2 cellular contexts compared by ENCODE assay signal in the genomic region with DNA sequence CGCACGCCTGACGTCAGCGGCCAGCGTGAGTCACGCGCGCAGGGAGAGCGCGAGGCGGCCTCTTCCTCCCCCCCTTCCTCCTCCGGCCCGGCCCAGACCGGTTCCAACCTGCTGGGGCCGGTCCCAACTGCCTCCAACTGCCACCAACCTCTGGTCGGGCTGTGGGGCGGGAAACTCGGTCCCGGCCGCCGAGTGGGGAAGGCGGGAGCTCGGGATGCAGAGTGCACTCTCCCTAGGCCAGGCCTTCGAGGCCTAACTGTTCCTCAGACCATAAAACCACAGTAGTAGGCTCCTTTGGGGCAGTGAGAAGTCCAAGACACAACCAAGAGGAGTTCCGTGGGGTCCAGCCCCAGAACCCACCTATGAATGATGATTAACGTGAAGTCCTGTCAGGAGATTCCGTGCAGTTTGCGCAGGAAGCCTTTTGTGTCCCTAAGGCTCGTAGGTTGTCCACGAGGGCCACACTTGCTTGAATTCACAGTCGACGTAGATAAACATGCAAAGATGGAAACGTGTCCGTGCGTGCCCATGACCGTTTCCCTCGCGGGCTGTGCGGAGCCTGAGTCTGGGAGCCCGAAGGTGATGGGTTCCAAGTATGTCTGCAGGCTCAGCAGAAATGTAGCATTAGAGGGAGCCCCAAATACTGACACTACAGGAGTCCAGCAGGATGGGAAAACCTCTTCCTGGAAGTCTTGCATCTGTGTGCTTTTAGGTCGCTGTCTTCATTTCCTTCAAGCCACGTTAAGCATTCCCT.
TF ChIP-seq lines count a peak whose summit lies in the region.

No MANE protein-coding gene starts in this region.

TF ChIP-seq in A549, 52 proteins besides CTCF, POLR2A, EP300 and RAD21 (continues in another document):
- TF ChIP-seq RCOR1 (IDR thresholded peaks at IDR 0.05; ENCODE audit: low read depth, low read length): no peak
- TF ChIP-seq HEYL (CRISPR knock-in tag; IDR thresholded peaks at IDR 0.05): no peak
- TF ChIP-seq PHF8 (IDR thresholded peaks at IDR 0.05; ENCODE audit: borderline replicate concordance, low read depth): peak; percentile 98
- TF ChIP-seq KDM1A (IDR thresholded peaks at IDR 0.05; ENCODE audit: low read depth): no peak
- TF ChIP-seq, protein P1, sequence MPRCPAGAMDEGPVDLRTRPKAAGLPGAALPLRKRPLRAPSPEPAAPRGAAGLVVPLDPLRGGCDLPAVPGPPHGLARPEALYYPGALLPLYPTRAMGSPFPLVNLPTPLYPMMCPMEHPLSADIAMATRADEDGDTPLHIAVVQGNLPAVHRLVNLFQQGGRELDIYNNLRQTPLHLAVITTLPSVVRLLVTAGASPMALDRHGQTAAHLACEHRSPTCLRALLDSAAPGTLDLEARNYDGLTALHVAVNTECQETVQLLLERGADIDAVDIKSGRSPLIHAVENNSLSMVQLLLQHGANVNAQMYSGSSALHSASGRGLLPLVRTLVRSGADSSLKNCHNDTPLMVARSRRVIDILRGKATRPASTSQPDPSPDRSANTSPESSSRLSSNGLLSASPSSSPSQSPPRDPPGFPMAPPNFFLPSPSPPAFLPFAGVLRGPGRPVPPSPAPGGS (IDR thresholded peaks at IDR 0.05): peak; percentile 95; the same call in 2 of the 3 replicates
- TF ChIP-seq ZC3H11A (IDR thresholded peaks at IDR 0.05): no peak
- peak; percentile 83 to 98 for TF ChIP-seq JUN (IDR thresholded peaks at IDR 0.05)
- peak; percentile 87 for TF ChIP-seq FOSB (CRISPR knock-in tag; IDR thresholded peaks at IDR 0.05)
- no peak for TF ChIP-seq ESRRA (IDR thresholded peaks at IDR 0.05; ENCODE audit: borderline replicate concordance, low read length)
- no peak for TF ChIP-seq CBX2 (IDR thresholded peaks at IDR 0.05; ENCODE audit: borderline replicate concordance, low read depth)
- TF ChIP-seq EHMT2 (IDR thresholded peaks at IDR 0.05; ENCODE audit: low read depth): no peak
- no peak for TF ChIP-seq SREBF2 (IDR thresholded peaks at IDR 0.05)
- TF ChIP-seq, protein P2, sequence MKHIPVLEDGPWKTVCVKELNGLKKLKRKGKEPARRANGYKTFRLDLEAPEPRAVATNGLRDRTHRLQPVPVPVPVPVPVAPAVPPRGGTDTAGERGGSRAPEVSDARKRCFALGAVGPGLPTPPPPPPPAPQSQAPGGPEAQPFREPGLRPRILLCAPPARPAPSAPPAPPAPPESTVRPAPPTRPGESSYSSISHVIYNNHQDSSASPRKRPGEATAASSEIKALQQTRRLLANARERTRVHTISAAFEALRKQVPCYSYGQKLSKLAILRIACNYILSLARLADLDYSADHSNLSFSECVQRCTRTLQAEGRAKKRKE (CRISPR knock-in tag; IDR thresholded peaks at IDR 0.05; ENCODE audit: low read depth): peak; percentile 80
- TF ChIP-seq, protein P3, sequence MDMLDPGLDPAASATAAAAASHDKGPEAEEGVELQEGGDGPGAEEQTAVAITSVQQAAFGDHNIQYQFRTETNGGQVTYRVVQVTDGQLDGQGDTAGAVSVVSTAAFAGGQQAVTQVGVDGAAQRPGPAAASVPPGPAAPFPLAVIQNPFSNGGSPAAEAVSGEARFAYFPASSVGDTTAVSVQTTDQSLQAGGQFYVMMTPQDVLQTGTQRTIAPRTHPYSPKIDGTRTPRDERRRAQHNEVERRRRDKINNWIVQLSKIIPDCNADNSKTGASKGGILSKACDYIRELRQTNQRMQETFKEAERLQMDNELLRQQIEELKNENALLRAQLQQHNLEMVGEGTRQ (IDR thresholded peaks at IDR 0.05): no peak; the same call in 1 of the 2 replicates
- no peak for TF ChIP-seq GATA3 (IDR thresholded peaks at IDR 0.05; ENCODE audit: borderline replicate concordance)
- TF ChIP-seq, protein P4, sequence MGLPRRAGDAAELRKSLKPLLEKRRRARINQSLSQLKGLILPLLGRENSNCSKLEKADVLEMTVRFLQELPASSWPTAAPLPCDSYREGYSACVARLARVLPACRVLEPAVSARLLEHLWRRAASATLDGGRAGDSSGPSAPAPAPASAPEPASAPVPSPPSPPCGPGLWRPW (IDR thresholded peaks at IDR 0.05): no peak
- no peak for TF ChIP-seq CHD2 (IDR thresholded peaks at IDR 0.05; ENCODE audit: low read length, partially characterized antibody)
- TF ChIP-seq, protein P5, sequence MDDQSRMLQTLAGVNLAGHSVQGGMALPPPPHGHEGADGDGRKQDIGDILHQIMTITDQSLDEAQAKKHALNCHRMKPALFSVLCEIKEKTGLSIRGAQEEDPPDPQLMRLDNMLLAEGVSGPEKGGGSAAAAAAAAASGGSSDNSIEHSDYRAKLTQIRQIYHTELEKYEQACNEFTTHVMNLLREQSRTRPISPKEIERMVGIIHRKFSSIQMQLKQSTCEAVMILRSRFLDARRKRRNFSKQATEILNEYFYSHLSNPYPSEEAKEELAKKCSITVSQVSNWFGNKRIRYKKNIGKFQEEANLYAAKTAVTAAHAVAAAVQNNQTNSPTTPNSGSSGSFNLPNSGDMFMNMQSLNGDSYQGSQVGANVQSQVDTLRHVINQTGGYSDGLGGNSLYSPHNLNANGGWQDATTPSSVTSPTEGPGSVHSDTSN (IDR thresholded peaks at IDR 0.05): 0 out of 2 replicates have a peak, but pooled peaks have one; percentile 6
- TF ChIP-seq HOXB13 (CRISPR knock-in tag; IDR thresholded peaks at IDR 0.05; ENCODE audit: low read depth): peak; percentile 91
- TF ChIP-seq HDAC2 (IDR thresholded peaks at IDR 0.05): no peak
- TF ChIP-seq MAFK (IDR thresholded peaks at IDR 0.05; ENCODE audit: partially characterized antibody): peak; percentile 90
- no peak for TF ChIP-seq CBX8 (IDR thresholded peaks at IDR 0.05)
- 0 out of 2 replicates have a peak, but pooled peaks have one; percentile 29 for TF ChIP-seq MAZ (IDR thresholded peaks at IDR 0.05; ENCODE audit: borderline replicate concordance, low read depth, low read length)
- TF ChIP-seq, protein P6, sequence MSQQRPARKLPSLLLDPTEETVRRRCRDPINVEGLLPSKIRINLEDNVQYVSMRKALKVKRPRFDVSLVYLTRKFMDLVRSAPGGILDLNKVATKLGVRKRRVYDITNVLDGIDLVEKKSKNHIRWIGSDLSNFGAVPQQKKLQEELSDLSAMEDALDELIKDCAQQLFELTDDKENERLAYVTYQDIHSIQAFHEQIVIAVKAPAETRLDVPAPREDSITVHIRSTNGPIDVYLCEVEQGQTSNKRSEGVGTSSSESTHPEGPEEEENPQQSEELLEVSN (IDR thresholded peaks at IDR 0.05; ENCODE audit: borderline replicate concordance, low read depth): peak; percentile 96
- no peak for TF ChIP-seq ZSCAN20 (CRISPR knock-in tag; IDR thresholded peaks at IDR 0.05)
- TF ChIP-seq RNF2 (IDR thresholded peaks at IDR 0.05; ENCODE audit: borderline replicate concordance, low read depth): no peak
- TF ChIP-seq NFE2L2 (conservative IDR thresholded peaks at IDR 0.05; ENCODE audit: low read length): no peak
- TF ChIP-seq RFX5 (IDR thresholded peaks at IDR 0.05): 0 out of 2 replicates have a peak, but pooled peaks have one; percentile 23
- no peak; the same call in 1 of the 2 replicates for TF ChIP-seq JUNB (IDR thresholded peaks at IDR 0.05)
- TF ChIP-seq NPAS2 (CRISPR knock-in tag; IDR thresholded peaks at IDR 0.05; ENCODE audit: borderline replicate concordance): no peak
- peak; percentile 82 for TF ChIP-seq MYC (IDR thresholded peaks at IDR 0.05; ENCODE audit: borderline replicate concordance, low read length)
- no peak for TF ChIP-seq ZFP36 (IDR thresholded peaks at IDR 0.05; ENCODE audit: borderline replicate concordance, partially characterized antibody)

TF ChIP-seq in HepG2, 621 proteins besides CTCF, POLR2A, EP300 and RAD21 (continues in another document):
- TF ChIP-seq PRPF4 (IDR thresholded peaks at IDR 0.05; ENCODE audit: low read depth, low read length, poor library complexity, severe bottlenecking): no peak
- no peak for TF ChIP-seq SMAD9 (CRISPR knock-in tag; IDR thresholded peaks at IDR 0.05)
- peak; percentile 77; the same call in 1 of the 2 replicates for TF ChIP-seq ZFP1 (CRISPR knock-in tag; IDR thresholded peaks at IDR 0.05)
- TF ChIP-seq JUND (CRISPR knock-in tag; IDR thresholded peaks at IDR 0.05): 0 out of 2 replicates have a peak, but pooled peaks have one; percentile 9
- no peak; the same call in 1 of the 2 replicates for TF ChIP-seq NR1H2 (CRISPR knock-in tag; IDR thresholded peaks at IDR 0.05; ENCODE audit: borderline replicate concordance, low read depth)
- TF ChIP-seq PITX1 (CRISPR knock-in tag; IDR thresholded peaks at IDR 0.05): peak; percentile 84
- TF ChIP-seq, protein P7, sequence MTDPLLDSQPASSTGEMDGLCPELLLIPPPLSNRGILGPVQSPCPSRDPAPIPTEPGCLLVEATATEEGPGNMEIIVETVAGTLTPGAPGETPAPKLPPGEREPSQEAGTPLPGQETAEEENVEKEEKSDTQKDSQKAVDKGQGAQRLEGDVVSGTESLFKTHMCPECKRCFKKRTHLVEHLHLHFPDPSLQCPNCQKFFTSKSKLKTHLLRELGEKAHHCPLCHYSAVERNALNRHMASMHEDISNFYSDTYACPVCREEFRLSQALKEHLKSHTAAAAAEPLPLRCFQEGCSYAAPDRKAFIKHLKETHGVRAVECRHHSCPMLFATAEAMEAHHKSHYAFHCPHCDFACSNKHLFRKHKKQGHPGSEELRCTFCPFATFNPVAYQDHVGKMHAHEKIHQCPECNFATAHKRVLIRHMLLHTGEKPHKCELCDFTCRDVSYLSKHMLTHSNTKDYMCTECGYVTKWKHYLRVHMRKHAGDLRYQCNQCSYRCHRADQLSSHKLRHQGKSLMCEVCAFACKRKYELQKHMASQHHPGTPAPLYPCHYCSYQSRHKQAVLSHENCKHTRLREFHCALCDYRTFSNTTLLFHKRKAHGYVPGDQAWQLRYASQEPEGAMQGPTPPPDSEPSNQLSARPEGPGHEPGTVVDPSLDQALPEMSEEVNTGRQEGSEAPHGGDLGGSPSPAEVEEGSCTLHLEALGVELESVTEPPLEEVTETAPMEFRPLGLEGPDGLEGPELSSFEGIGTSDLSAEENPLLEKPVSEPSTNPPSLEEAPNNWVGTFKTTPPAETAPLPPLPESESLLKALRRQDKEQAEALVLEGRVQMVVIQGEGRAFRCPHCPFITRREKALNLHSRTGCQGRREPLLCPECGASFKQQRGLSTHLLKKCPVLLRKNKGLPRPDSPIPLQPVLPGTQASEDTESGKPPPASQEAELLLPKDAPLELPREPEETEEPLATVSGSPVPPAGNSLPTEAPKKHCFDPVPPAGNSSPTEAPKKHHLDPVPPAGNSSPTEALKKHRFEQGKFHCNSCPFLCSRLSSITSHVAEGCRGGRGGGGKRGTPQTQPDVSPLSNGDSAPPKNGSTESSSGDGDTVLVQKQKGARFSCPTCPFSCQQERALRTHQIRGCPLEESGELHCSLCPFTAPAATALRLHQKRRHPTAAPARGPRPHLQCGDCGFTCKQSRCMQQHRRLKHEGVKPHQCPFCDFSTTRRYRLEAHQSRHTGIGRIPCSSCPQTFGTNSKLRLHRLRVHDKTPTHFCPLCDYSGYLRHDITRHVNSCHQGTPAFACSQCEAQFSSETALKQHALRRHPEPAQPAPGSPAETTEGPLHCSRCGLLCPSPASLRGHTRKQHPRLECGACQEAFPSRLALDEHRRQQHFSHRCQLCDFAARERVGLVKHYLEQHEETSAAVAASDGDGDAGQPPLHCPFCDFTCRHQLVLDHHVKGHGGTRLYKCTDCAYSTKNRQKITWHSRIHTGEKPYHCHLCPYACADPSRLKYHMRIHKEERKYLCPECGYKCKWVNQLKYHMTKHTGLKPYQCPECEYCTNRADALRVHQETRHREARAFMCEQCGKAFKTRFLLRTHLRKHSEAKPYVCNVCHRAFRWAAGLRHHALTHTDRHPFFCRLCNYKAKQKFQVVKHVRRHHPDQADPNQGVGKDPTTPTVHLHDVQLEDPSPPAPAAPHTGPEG (CRISPR knock-in tag; IDR thresholded peaks at IDR 0.05): no peak
- TF ChIP-seq, protein P8, sequence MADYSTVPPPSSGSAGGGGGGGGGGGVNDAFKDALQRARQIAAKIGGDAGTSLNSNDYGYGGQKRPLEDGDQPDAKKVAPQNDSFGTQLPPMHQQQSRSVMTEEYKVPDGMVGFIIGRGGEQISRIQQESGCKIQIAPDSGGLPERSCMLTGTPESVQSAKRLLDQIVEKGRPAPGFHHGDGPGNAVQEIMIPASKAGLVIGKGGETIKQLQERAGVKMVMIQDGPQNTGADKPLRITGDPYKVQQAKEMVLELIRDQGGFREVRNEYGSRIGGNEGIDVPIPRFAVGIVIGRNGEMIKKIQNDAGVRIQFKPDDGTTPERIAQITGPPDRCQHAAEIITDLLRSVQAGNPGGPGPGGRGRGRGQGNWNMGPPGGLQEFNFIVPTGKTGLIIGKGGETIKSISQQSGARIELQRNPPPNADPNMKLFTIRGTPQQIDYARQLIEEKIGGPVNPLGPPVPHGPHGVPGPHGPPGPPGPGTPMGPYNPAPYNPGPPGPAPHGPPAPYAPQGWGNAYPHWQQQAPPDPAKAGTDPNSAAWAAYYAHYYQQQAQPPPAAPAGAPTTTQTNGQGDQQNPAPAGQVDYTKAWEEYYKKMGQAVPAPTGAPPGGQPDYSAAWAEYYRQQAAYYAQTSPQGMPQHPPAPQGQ (CRISPR knock-in tag; IDR thresholded peaks at IDR 0.05; ENCODE audit: borderline replicate concordance): no peak
- TF ChIP-seq, protein P9, sequence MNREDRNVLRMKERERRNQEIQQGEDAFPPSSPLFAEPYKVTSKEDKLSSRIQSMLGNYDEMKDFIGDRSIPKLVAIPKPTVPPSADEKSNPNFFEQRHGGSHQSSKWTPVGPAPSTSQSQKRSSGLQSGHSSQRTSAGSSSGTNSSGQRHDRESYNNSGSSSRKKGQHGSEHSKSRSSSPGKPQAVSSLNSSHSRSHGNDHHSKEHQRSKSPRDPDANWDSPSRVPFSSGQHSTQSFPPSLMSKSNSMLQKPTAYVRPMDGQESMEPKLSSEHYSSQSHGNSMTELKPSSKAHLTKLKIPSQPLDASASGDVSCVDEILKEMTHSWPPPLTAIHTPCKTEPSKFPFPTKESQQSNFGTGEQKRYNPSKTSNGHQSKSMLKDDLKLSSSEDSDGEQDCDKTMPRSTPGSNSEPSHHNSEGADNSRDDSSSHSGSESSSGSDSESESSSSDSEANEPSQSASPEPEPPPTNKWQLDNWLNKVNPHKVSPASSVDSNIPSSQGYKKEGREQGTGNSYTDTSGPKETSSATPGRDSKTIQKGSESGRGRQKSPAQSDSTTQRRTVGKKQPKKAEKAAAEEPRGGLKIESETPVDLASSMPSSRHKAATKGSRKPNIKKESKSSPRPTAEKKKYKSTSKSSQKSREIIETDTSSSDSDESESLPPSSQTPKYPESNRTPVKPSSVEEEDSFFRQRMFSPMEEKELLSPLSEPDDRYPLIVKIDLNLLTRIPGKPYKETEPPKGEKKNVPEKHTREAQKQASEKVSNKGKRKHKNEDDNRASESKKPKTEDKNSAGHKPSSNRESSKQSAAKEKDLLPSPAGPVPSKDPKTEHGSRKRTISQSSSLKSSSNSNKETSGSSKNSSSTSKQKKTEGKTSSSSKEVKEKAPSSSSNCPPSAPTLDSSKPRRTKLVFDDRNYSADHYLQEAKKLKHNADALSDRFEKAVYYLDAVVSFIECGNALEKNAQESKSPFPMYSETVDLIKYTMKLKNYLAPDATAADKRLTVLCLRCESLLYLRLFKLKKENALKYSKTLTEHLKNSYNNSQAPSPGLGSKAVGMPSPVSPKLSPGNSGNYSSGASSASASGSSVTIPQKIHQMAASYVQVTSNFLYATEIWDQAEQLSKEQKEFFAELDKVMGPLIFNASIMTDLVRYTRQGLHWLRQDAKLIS (CRISPR knock-in tag; IDR thresholded peaks at IDR 0.05): peak; percentile 82
- TF ChIP-seq BRCA1 (CRISPR knock-in tag; IDR thresholded peaks at IDR 0.05): no peak
- TF ChIP-seq HNRNPLL (IDR thresholded peaks at IDR 0.05; ENCODE audit: low read depth, low read length, poor library complexity, severe bottlenecking): peak; percentile 51
- no peak; the same call in 1 of the 2 replicates for TF ChIP-seq ZNF335 (CRISPR knock-in tag; IDR thresholded peaks at IDR 0.05)
- TF ChIP-seq ZNF468 (CRISPR knock-in tag; IDR thresholded peaks at IDR 0.05): no peak
- peak; percentile 57; the same call in 1 of the 2 replicates for TF ChIP-seq CBX5 (CRISPR knock-in tag; IDR thresholded peaks at IDR 0.05; ENCODE audit: borderline replicate concordance)
- TF ChIP-seq IKZF1 (IDR thresholded peaks at IDR 0.05): no peak
- TF ChIP-seq KLF9 (CRISPR knock-in tag; IDR thresholded peaks at IDR 0.05; ENCODE audit: low read depth): 0 out of 2 replicates have a peak, but pooled peaks have one; percentile 87
- no peak for TF ChIP-seq ISX (CRISPR knock-in tag; conservative IDR thresholded peaks at IDR 0.05)
